In genomic region chr5:135386886-135387628, GRCh38 we compare ENCODE assay signal across 8 cellular contexts. TPM values are rescaled to one million over a fixed set of nuclear protein-coding genes. Genes with fewer than 3 reads are reported as not detected.
DNase-seq lines count a peak whose midpoint lies in the region; ATAC-seq, FAIRE-seq and TF ChIP-seq lines count a peak whose summit lies in the region.

No MANE protein-coding gene starts in this region.

- H3K4me1 ChIP-seq in small intestine (ENCODE audit: control insufficient read depth in 2 of 2, insufficient read depth in 1 of 2, low read depth in 1 of 2, low read length in 1 of 2) = peaks cover 0 to 16% of the 10 kb centered on the region in 2 donors

- DNase-seq in H54 (ENCODE audit: insufficient read length, low spot score) (peak; percentile 75), SW 1271 (lab: John Stamatoyannopoulos, UW) (peak; percentile 38 to 78), glomerular visceral epithelial cell (ENCODE audit: extremely low spot score) (peak; percentile 86), small intestine (peak; percentile 97), NCI-H446 (lab: John Stamatoyannopoulos, UW) (no peak), NCI-H1105 treated with DMSO at 0.1 percent for 48 hours (lab: John Stamatoyannopoulos, UW) (no peak)
- DNase-seq in activated T-cell treated with anti-CD3 and anti-CD28 coated beads, Interleukin-2, amount 50 U/mL, for 48 hours = no peak

- H3K4me3 ChIP-seq in small intestine (ENCODE audit: low read depth in 1 of 2, low read length in 2 of 2) = no peak overlapping the region

- no peaks in the 10 kb centered on the region for H3K27me3 ChIP-seq in small intestine (ENCODE audit: control insufficient read depth in 2 of 2, insufficient read depth in 2 of 2, low read length in 2 of 2)

- no peak for TF ChIP-seq POLR2A in H54 (IDR thresholded peaks at IDR 0.05; ENCODE audit: low read depth, low read length)

- H3K36me3 ChIP-seq in small intestine (ENCODE audit: control insufficient read depth in 2 of 2, insufficient read depth in 2 of 2, low read length in 2 of 2) = peaks cover 2 to 3% of the 10 kb centered on the region in 2 donors

- no peaks in the 10 kb centered on the region for H3K9me3 ChIP-seq in small intestine (ENCODE audit: control insufficient read depth, low read depth)

- WGBS in small intestine, 3 donors = 66 to 75% (median 72%) methylated on average over 8 of the region's 8 CpGs

- FAIRE-seq in H54 (lab: Jason Lieb, UNC) (no peak), small intestine (lab: Jason Lieb, UNC) (no peak)

- H3K27ac ChIP-seq in small intestine (ENCODE audit: low read depth in 1 of 2, low read length in 1 of 2) = peak overlapping the region; percentile 82 to 90

- ATAC-seq in HG03039 (IDR thresholded peaks at IDR 0.05; ENCODE audit: unreplicated experiment) = no peak

RNA-seq across cellular contexts. Expression of gene MACROH2A1, which starts 12.0 kb away (rescaled TPM):
- polyA plus RNA-seq in small intestine = 100 to 1,000 TPM; 154 to 223 (median 198) TPM

Comparison
In these comparisons a context has a peak if more than half of its experiments do, and no peak if none do; other contexts are left out.
1. DNase-seq: peak in H54 (single experiment), SW 1271 (2 of 2), glomerular visceral epithelial cell (single experiment) and small intestine (single experiment); none in NCI-H446 (0 of 2), activated T-cell treated with anti-CD3 and anti-CD28 coated beads, Interleukin-2, amount 50 U/mL, for 48 hours (0 of 2) and NCI-H1105 treated with DMSO at 0.1 percent for 48 hours (single experiment).